Comparison of ENCODE assay signal across 18 cellular contexts in genomic region chr2:3427272-3427671, GRCh38. TPM values are rescaled to one million over a fixed set of nuclear protein-coding genes. Genes with fewer than 3 reads are reported as not detected.
DNase-seq lines count a peak whose midpoint lies in the region; ATAC-seq and FAIRE-seq lines count a peak whose summit lies in the region.
"Had no signal": no experiment of that assay in that cellular context is flagged by ENCODE, and none has a peak within 500 bp of the region (broad histone marks: within the 10 kb centered on the region; RNA-seq: fewer than 3 reads in every experiment).

No MANE protein-coding gene starts in this region.

- H3K9me3 Mint-ChIP-seq in activated CD4-positive, alpha-beta T cell treated with anti-CD3 and anti-CD28 coated beads, Interleukin-2, amount 10 ng/mL, durations not matched to agents 24 days and 14 days: no peaks in the 10 kb centered on the region
- H3K9me3 Mint-ChIP-seq in stimulated activated effector memory CD8-positive, alpha-beta T cell treated with anti-CD3 and anti-CD28 coated beads, Interleukin-12 subunit alpha, Interleukin-12 subunit beta, amount 100 ng/mL, for 72 hours: no peaks in the 10 kb centered on the region
- H3K9me3 Mint-ChIP-seq: activated CD8-positive, alpha-beta T cell treated with anti-CD3 and anti-CD28 coated beads for 36 hours had no signal

- peak overlapping the region; percentile 59 for H3K27ac Mint-ChIP-seq in activated CD4-positive, alpha-beta T cell treated with anti-CD3 and anti-CD28 coated beads, Interleukin-2, amount 10 ng/mL, durations not matched to agents 24 days and 14 days
- peak overlapping the region; percentile 76 for H3K27ac Mint-ChIP-seq in stimulated activated effector memory CD8-positive, alpha-beta T cell treated with anti-CD3 and anti-CD28 coated beads, Interleukin-12 subunit alpha, Interleukin-12 subunit beta, amount 100 ng/mL, for 72 hours
- H3K27ac Mint-ChIP-seq: activated CD8-positive, alpha-beta T cell treated with anti-CD3 and anti-CD28 coated beads for 36 hours had no signal

- peaks cover 2% of the 10 kb centered on the region for H3K4me1 Mint-ChIP-seq in activated CD4-positive, alpha-beta T cell treated with anti-CD3 and anti-CD28 coated beads, Interleukin-2, amount 10 ng/mL, durations not matched to agents 24 days and 14 days
- peaks cover 9% of the 10 kb centered on the region for H3K4me1 Mint-ChIP-seq in stimulated activated effector memory CD8-positive, alpha-beta T cell treated with anti-CD3 and anti-CD28 coated beads, Interleukin-12 subunit alpha, Interleukin-12 subunit beta, amount 100 ng/mL, for 72 hours

- no peak for DNase-seq in activated CD4-positive, alpha-beta T cell treated with anti-CD3 and anti-CD28 coated beads, Interleukin-2, amount 10 ng/mL, durations not matched to agents 24 days and 14 days
- DNase-seq in activated CD4-positive, alpha-beta T cell treated with anti-CD3 and anti-CD28 coated beads for 1 hour: no peak
- DNase-seq in stimulated activated effector memory CD8-positive, alpha-beta T cell treated with anti-CD3 and anti-CD28 coated beads, Interleukin-12 subunit alpha, Interleukin-12 subunit beta, amount 100 ng/mL, for 72 hours (ENCODE audit: low spot score in 2 of 2): no peak
- no peak for DNase-seq in urothelium cell line (ENCODE audit: low spot score)
- no peak for DNase-seq in NCI-H1092 (lab: John Stamatoyannopoulos, UW)
- DNase-seq: activated CD8-positive, alpha-beta T cell treated with anti-CD3 and anti-CD28 coated beads for 36 hours; activated effector memory CD4-positive, alpha-beta T cell treated with Interleukin-2 at 50 U/mL for 16 hours; cortex of kidney; KG1; NCI-H1436 treated with DMSO at 0.1 percent for 48 hours; posterior cingulate gyrus; SHP77 treated with DMSO at 0.1 percent for 48 hours had no signal

- no peaks in the 10 kb centered on the region for H3K27me3 Mint-ChIP-seq in activated CD4-positive, alpha-beta T cell treated with anti-CD3 and anti-CD28 coated beads, Interleukin-2, amount 10 ng/mL, durations not matched to agents 24 days and 14 days
- H3K27me3 Mint-ChIP-seq: activated CD8-positive, alpha-beta T cell treated with anti-CD3 and anti-CD28 coated beads for 36 hours had no signal

- no peak overlapping the region for H3K4me3 Mint-ChIP-seq in activated CD4-positive, alpha-beta T cell treated with anti-CD3 and anti-CD28 coated beads, Interleukin-2, amount 10 ng/mL, durations not matched to agents 24 days and 14 days
- H3K4me3 Mint-ChIP-seq in stimulated activated effector memory CD8-positive, alpha-beta T cell treated with anti-CD3 and anti-CD28 coated beads, Interleukin-12 subunit alpha, Interleukin-12 subunit beta, amount 100 ng/mL, for 72 hours: no peak overlapping the region
- H3K4me3 Mint-ChIP-seq: activated CD8-positive, alpha-beta T cell treated with anti-CD3 and anti-CD28 coated beads for 36 hours had no signal

- FAIRE-seq in urothelium cell line (lab: Jason Lieb, UNC): no peak
- FAIRE-seq: astrocyte, H54 had no signal

- intact Hi-C loops in activated CD4-positive, alpha-beta T cell treated with anti-CD3 and anti-CD28 coated beads, Interleukin-2, amount 10 ng/mL, durations not matched to agents 24 days and 14 days (cut with micrococcal nuclease): loop anchor here (5.0 kb wide), 1 partner anchor 35 kb away; no protein-coding TSS in a partner anchor

- H3K36me3 Mint-ChIP-seq in activated CD4-positive, alpha-beta T cell treated with anti-CD3 and anti-CD28 coated beads, Interleukin-2, amount 10 ng/mL, durations not matched to agents 24 days and 14 days (ENCODE audit: low read depth): peaks cover 35% of the 10 kb centered on the region
- peaks cover 96% of the 10 kb centered on the region for H3K36me3 Mint-ChIP-seq in stimulated activated effector memory CD8-positive, alpha-beta T cell treated with anti-CD3 and anti-CD28 coated beads, Interleukin-12 subunit alpha, Interleukin-12 subunit beta, amount 100 ng/mL, for 72 hours

- ATAC-seq in HG02571 (IDR thresholded peaks at IDR 0.05; ENCODE audit: unreplicated experiment) (peak; percentile 73), HG03432 (IDR thresholded peaks at IDR 0.05; ENCODE audit: unreplicated experiment) (peak; percentile 54), GM19397 (IDR thresholded peaks at IDR 0.05; ENCODE audit: unreplicated experiment) (no peak)
- ATAC-seq in stimulated activated effector memory CD8-positive, alpha-beta T cell treated with anti-CD3 and anti-CD28 coated beads, Interleukin-12 subunit alpha, Interleukin-12 subunit beta, amount 100 ng/mL, for 72 hours: no peak
- ATAC-seq: activated CD8-positive, alpha-beta T cell treated with anti-CD3 and anti-CD28 coated beads for 36 hours; esophagus mucosa had no signal

RNA-seq across cellular contexts. Expression of gene TRAPPC12, which starts 47.8 kb away (rescaled TPM):
- total RNA-seq in activated CD4-positive, alpha-beta T cell treated with anti-CD3 and anti-CD28 coated beads, Interleukin-2, amount 10 ng/mL, durations not matched to agents 24 days and 14 days: 87.8 and 91.7 TPM in 2 replicates

RNA-seq across cellular contexts. Expression of gene EIPR1, which starts 49.7 kb away (rescaled TPM):
- 47.6 and 52.1 TPM in 2 replicates for total RNA-seq in activated CD4-positive, alpha-beta T cell treated with anti-CD3 and anti-CD28 coated beads, Interleukin-2, amount 10 ng/mL, durations not matched to agents 24 days and 14 days

Comparison
In these comparisons a context has a peak if more than half of its experiments do, and no peak if none do; other contexts are left out.
1. ATAC-seq: peak in HG02571 (single experiment) and HG03432 (single experiment); none in stimulated activated effector memory CD8-positive, alpha-beta T cell treated with anti-CD3 and anti-CD28 coated beads, Interleukin-12 subunit alpha, Interleukin-12 subunit beta, amount 100 ng/mL, for 72 hours (single experiment) and GM19397 (single experiment).